ENCODE assay signal across 15 cellular contexts in genomic region chr10:16470747-16471146, GRCh38. TPM values are rescaled to one million over a fixed set of nuclear protein-coding genes. Genes with fewer than 3 reads are reported as not detected.
DNase-seq lines count a peak whose midpoint lies in the region; ATAC-seq and TF ChIP-seq lines count a peak whose summit lies in the region.
"Had no signal": no experiment of that assay in that cellular context is flagged by ENCODE, and none has a peak within 500 bp of the region (broad histone marks: within the 10 kb centered on the region; RNA-seq: fewer than 3 reads in every experiment).

No MANE protein-coding gene starts in this region.

- H3K4me1 Mint-ChIP-seq in natural killer cell, result peaks cover 23 to 25% of the 10 kb centered on the region in 2 donors
- H3K4me1 Mint-ChIP-seq in stimulated activated effector memory CD8-positive, alpha-beta T cell treated with anti-CD3 and anti-CD28 coated beads, Interleukin-12 subunit alpha, Interleukin-12 subunit beta, amount 100 ng/mL, for 72 hours, result peaks cover 24% of the 10 kb centered on the region
- H3K4me1 Mint-ChIP-seq in chondrocyte (ENCODE audit: low read depth), result peaks cover 3% of the 10 kb centered on the region

- ATAC-seq in natural killer cell, result peak; percentile 93 to 100 (median 99)
- ATAC-seq in stimulated activated effector memory CD8-positive, alpha-beta T cell treated with anti-CD3 and anti-CD28 coated beads, Interleukin-12 subunit alpha, Interleukin-12 subunit beta, amount 100 ng/mL, for 72 hours, result peak; percentile 73
- no peak for ATAC-seq in HG02852 (IDR thresholded peaks at IDR 0.05; ENCODE audit: unreplicated experiment)
- ATAC-seq: HepG2, Panc1 had no signal

- TF ChIP-seq CTCF in natural killer cell (IDR thresholded peaks at IDR 0.05) (no peak), chondrocyte (IDR thresholded peaks at IDR 0.05) (no peak)

- H3K9me3 Mint-ChIP-seq in natural killer cell (no peaks in the 10 kb centered on the region), chondrocyte (ENCODE audit: low read depth) (no peaks in the 10 kb centered on the region)
- H3K9me3 Mint-ChIP-seq in stimulated activated effector memory CD8-positive, alpha-beta T cell treated with anti-CD3 and anti-CD28 coated beads, Interleukin-12 subunit alpha, Interleukin-12 subunit beta, amount 100 ng/mL, for 72 hours, result no peaks in the 10 kb centered on the region

- peak overlapping the region; percentile 74 for H3K4me3 Mint-ChIP-seq in natural killer cell
- H3K4me3 Mint-ChIP-seq in stimulated activated effector memory CD8-positive, alpha-beta T cell treated with anti-CD3 and anti-CD28 coated beads, Interleukin-12 subunit alpha, Interleukin-12 subunit beta, amount 100 ng/mL, for 72 hours, result no peak overlapping the region
- no peak overlapping the region for H3K4me3 Mint-ChIP-seq in chondrocyte (ENCODE audit: unreplicated experiment)

- no peaks in the 10 kb centered on the region for H3K27me3 Mint-ChIP-seq in natural killer cell (ENCODE audit: low read depth in 2 of 2)
- H3K27me3 Mint-ChIP-seq in chondrocyte (ENCODE audit: low read depth), result no peaks in the 10 kb centered on the region

- H3K36me3 Mint-ChIP-seq in natural killer cell (no peaks in the 10 kb centered on the region), chondrocyte (ENCODE audit: low read depth) (no peaks in the 10 kb centered on the region)
- H3K36me3 Mint-ChIP-seq in stimulated activated effector memory CD8-positive, alpha-beta T cell treated with anti-CD3 and anti-CD28 coated beads, Interleukin-12 subunit alpha, Interleukin-12 subunit beta, amount 100 ng/mL, for 72 hours, result no peaks in the 10 kb centered on the region

- intact Hi-C loops in natural killer cell (cut with micrococcal nuclease), result loop anchor here (2.0 kb wide), 1 partner anchor 34 kb away; the partner anchor contains the start of gene PTER

- peak overlapping the region; percentile 69 to 89 for H3K27ac Mint-ChIP-seq in natural killer cell
- H3K27ac Mint-ChIP-seq in stimulated activated effector memory CD8-positive, alpha-beta T cell treated with anti-CD3 and anti-CD28 coated beads, Interleukin-12 subunit alpha, Interleukin-12 subunit beta, amount 100 ng/mL, for 72 hours, result peak overlapping the region; percentile 56
- H3K27ac Mint-ChIP-seq in chondrocyte (ENCODE audit: unreplicated experiment), result no peak overlapping the region

- DNase-seq in activated gamma-delta T cell treated with Interleukin-2 at 50 U/mL for 16 hours (peak; percentile 6), activated gamma-delta T cell (lab: John Stamatoyannopoulos, UW) (no peak), activated T-cell treated with anti-CD3 and anti-CD28 coated beads for 4 hours (peak; percentile 7), natural killer cell (peak; percentile 29), chondrocyte (ENCODE audit: low spot score) (no peak), NCI-H187 treated with DMSO at 0.1 percent for 48 hours (lab: John Stamatoyannopoulos, UW) (no peak)
- no peak for DNase-seq in stimulated activated effector memory CD8-positive, alpha-beta T cell treated with anti-CD3 and anti-CD28 coated beads, Interleukin-12 subunit alpha, Interleukin-12 subunit beta, amount 100 ng/mL, for 72 hours (ENCODE audit: low spot score in 2 of 2)
- DNase-seq: DMS79 treated with DMSO at 0.1 percent for 48 hours, NCI-H1417, NCI-H510A treated with DMSO at 0.1 percent for 48 hours, retina had no signal

RNA-seq across cellular contexts. Expression of gene PTER, which starts 33.9 kb away (rescaled TPM):
- total RNA-seq in natural killer cell (10 to 100 TPM; 12.8 to 21.9 (median 21.5) TPM), chondrocyte (3.9 to 11.7 TPM (median 10.4 TPM) in 3 replicates)

RNA-seq across cellular contexts. Expression of gene C1QL3, which starts 50.9 kb away (rescaled TPM):
- under 1 TPM in 1 of 3 donors, not detected in 2; 0.29 TPM for total RNA-seq in natural killer cell
- 0.13 TPM in 1 of 3 replicates, not detected in the others for total RNA-seq in chondrocyte
- total RNA-seq: HepG2; T-helper 1 cell treated with Interleukin-12 subunit alpha and Interleukin-12 subunit beta and Interleukin-4 antibody, amounts not matched to agents 30 ng/mL and 1 ng/mL, for 36 hours had no signal

Comparison
In these comparisons a context has a peak if more than half of its experiments do, and no peak if none do; other contexts are left out.
1. DNase-seq: peak in activated gamma-delta T cell treated with Interleukin-2 at 50 U/mL for 16 hours (single experiment), activated T-cell treated with anti-CD3 and anti-CD28 coated beads for 4 hours (single experiment) and natural killer cell (single experiment); none in activated gamma-delta T cell (single experiment), stimulated activated effector memory CD8-positive, alpha-beta T cell treated with anti-CD3 and anti-CD28 coated beads, Interleukin-12 subunit alpha, Interleukin-12 subunit beta, amount 100 ng/mL, for 72 hours (0 of 2), chondrocyte (single experiment) and NCI-H187 treated with DMSO at 0.1 percent for 48 hours (single experiment).